Comparison of ENCODE assay signal across 12 cellular contexts in the genomic region with DNA sequence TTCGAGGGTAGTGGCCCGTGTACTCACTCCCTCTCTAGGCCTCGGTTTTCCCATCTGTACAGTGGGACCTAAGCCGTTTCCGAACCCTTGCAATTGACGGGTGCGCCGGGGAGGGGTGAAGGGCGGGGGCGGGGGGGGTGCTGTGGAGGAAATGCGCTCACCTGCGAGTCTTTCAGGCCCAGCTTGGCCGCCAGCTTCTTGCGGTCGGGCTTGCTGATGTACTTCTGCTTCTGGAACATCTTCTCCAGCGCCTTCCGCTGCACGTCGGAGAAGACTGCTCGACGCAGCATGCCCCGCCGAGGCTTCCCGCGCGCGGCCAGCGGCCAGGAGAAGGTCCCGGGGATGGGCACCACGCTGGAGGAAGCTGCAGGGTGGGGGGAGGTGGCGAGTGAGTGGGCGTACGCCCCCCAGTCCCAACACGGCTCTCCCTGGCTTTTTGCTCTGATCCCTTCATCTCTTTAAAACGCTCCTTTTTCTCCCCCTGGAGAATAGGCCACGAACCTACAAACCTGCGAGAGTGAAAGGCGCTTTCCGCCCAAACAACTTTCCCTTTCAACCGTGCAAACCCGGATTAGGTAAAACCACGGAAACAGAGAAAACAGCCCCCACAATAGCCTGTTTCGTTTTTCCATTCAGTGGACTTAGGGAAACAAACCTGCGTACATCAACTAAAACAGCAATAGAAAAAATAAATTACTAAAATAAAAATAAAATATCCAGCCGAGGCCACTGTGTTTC. TPM values are rescaled to one million over a fixed set of nuclear protein-coding genes. Genes with fewer than 3 reads are reported as not detected.
DNase-seq lines count a peak whose midpoint lies in the region; ATAC-seq and TF ChIP-seq lines count a peak whose summit lies in the region.
"Had no signal": no experiment of that assay in that cellular context is flagged by ENCODE, and none has a peak within 500 bp of the region (broad histone marks: within the 10 kb centered on the region; RNA-seq: fewer than 3 reads in every experiment).

No MANE protein-coding gene starts in this region.

- H3K27me3 ChIP-seq in heart right ventricle (peaks cover 48 to 100% (median 94%) of the 10 kb centered on the region in 7 donors), transverse colon (peaks cover 92% of the 10 kb centered on the region)

- TF ChIP-seq EP300 in transverse colon (IDR thresholded peaks at IDR 0.05; ENCODE audit: low read depth), result no peak

- H3K36me3 Mint-ChIP-seq in immature natural killer cell, result peaks cover 0 to 9% (median 0%) of the 10 kb centered on the region in 3 donors

- peaks cover 31 to 55% (median 52%) of the 10 kb centered on the region in 3 donors for H3K27me3 Mint-ChIP-seq in immature natural killer cell (ENCODE audit: low read depth in 3 of 3)

- in situ Hi-C loops in transverse colon (cut with MboI; ENCODE audit: low pct_ligation_motif_present in 1 of 4, low pct_unique_long_range_greater_than_20kb in 1 of 4, low sequenced_read_pairs in 3 of 4), result no loop called here

- H3K4me3 Mint-ChIP-seq in immature natural killer cell, result peak overlapping the region; percentile 54 to 86 (median 82)

- TF ChIP-seq POLR2A in transverse colon (IDR thresholded peaks at IDR 0.05), result no peak

- no peak for ATAC-seq in heart right ventricle
- ATAC-seq in omental fat pad (ENCODE audit: low FRiP score), result no peak

- 1 to 2% methylated on average over 45 of the region's 45 CpGs for WGBS in heart right ventricle, 2 donors
- WGBS in transverse colon (ENCODE audit: low coverage in 1 of 2), 2 donors, result 0 to 8% methylated on average over 2 to 34 of the region's 45 CpGs

- peaks cover 0 to 30% (median 2%) of the 10 kb centered on the region in 6 donors for H3K9me3 Mint-ChIP-seq in immature natural killer cell

- DNase-seq in heart right ventricle, result no peak
- no peak for DNase-seq in cardiac septum (ENCODE audit: low spot score)
- peak; percentile 31 to 45 for DNase-seq in activated T-cell treated with anti-CD3 and anti-CD28 coated beads, Interleukin-2, amount 50 U/mL, for 48 hours
- DNase-seq in immature natural killer cell, result peak in 2 of 3 donors; percentile 3 to 8
- peak; percentile 20 for DNase-seq in transverse colon
- no peak for DNase-seq in omental fat pad (ENCODE audit: low spot score)
- DNase-seq in iPS-NIHi11 (ENCODE audit: low spot score), result no peak
- DNase-seq in AG08396 (ENCODE audit: low spot score), result no peak
- DNase-seq: NCI-H526 treated with DMSO at 0.1 percent for 48 hours had no signal

- H3K9me3 ChIP-seq in heart right ventricle (no peaks in the 10 kb centered on the region), transverse colon (no peaks in the 10 kb centered on the region)

- no peak overlapping the region for H3K27ac Mint-ChIP-seq in immature natural killer cell

- H3K4me1 Mint-ChIP-seq in immature natural killer cell, result peaks cover 17 to 21% of the 10 kb centered on the region in 2 donors

- H3K4me1 ChIP-seq in heart right ventricle (peaks cover 0 to 28% (median 15%) of the 10 kb centered on the region in 9 donors), transverse colon (peaks cover 0 to 18% (median 14%) of the 10 kb centered on the region in 4 donors)

- TF ChIP-seq CTCF in heart right ventricle (IDR thresholded peaks at IDR 0.05), result no peak
- TF ChIP-seq CTCF in transverse colon (IDR thresholded peaks at IDR 0.05), result no peak
- no peak for TF ChIP-seq CTCF in omental fat pad (IDR thresholded peaks at IDR 0.05)

- intact Hi-C loops in heart right ventricle (cut with DNase I) (no loop called here), cardiac septum (cut with DNase I) (no loop called here), transverse colon (cut with DNase I; ENCODE audit: low total_unique reads) (no loop called here)

- H3K27ac ChIP-seq in heart right ventricle (no peak overlapping the region), transverse colon (no peak overlapping the region)

- H3K4me3 ChIP-seq in heart right ventricle (peak overlapping the region in 8 of 10 donors; percentile 12 to 34 (median 20)), transverse colon (peak overlapping the region in 3 of 4 donors; percentile 10 to 49 (median 33))

- no peaks in the 10 kb centered on the region for H3K36me3 ChIP-seq in heart right ventricle
- H3K36me3 ChIP-seq in transverse colon, result no peaks in the 10 kb centered on the region

RNA-seq across cellular contexts. Expression of a gene that starts 3.2 kb away (rescaled TPM):
- not detected for total RNA-seq in heart right ventricle
- polyA plus RNA-seq in heart right ventricle, result not detected
- total RNA-seq in cardiac septum, result not detected
- not detected for polyA plus RNA-seq in immature natural killer cell
- total RNA-seq in transverse colon, result not detected
- total RNA-seq in omental fat pad, result not detected
- total RNA-seq: lung microvascular endothelial cell, subcutaneous adipose tissue had no signal
- polyA plus RNA-seq: BJ had no signal

Comparison
In these comparisons a context has a peak if more than half of its experiments do, and no peak if none do; other contexts are left out.
1. DNase-seq: peak in activated T-cell treated with anti-CD3 and anti-CD28 coated beads, Interleukin-2, amount 50 U/mL, for 48 hours (2 of 2), immature natural killer cell (2 of 3) and transverse colon (single experiment); none in heart right ventricle (0 of 2), cardiac septum (single experiment), omental fat pad (single experiment), iPS-NIHi11 (single experiment) and AG08396 (single experiment).